In the genomic region with DNA sequence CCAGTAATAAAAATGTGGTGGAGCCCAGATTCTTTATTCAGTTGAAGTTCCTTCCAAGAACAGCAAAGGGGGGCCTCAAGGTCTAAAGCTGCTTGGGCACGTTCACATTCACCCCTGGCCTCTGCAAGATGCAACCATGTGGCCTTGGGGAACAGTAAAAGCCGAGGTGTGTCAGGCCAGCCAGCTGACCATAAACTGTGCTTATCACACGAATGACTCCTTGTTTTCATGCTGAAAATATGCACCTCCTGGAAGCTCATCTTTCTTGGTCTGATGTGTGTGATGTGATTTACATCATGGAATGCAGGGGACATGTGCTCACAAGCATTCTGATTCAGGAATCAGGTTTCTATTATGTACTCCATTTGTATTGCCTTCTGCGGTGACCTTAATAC, we compare ENCODE assay signal across 9 cellular contexts.
A peak's percentile ranks its signal among the peaks of the same experiment; 100 is the strongest.
DNase-seq lines count a peak whose midpoint lies in the region; ATAC-seq, FAIRE-seq and TF ChIP-seq lines count a peak whose summit lies in the region.
"Had no signal": no experiment of that assay in that cellular context is flagged by ENCODE, and none has a peak within 500 bp of the region (broad histone marks: within the 10 kb centered on the region; RNA-seq: fewer than 3 reads in every experiment).

No MANE protein-coding gene starts in this region.

- no peak for TF ChIP-seq CTCF in Peyer's patch (IDR thresholded peaks at IDR 0.05)

- H3K36me3 ChIP-seq in Peyer's patch (no peaks in the 10 kb centered on the region), HAP-1 (replicated peaks) (no peaks in the 10 kb centered on the region)

- peak; percentile 95 for DNase-seq in GM04503 (ENCODE audit: low read depth)
- peak in 2 of 3 donors; percentile 56 to 66 for DNase-seq in Peyer's patch
- DNase-seq in fibroblast of gingiva (ENCODE audit: low read depth): peak; percentile 41
- DNase-seq in skeletal muscle cell (ENCODE audit: low read depth): peak; percentile 96
- DNase-seq in frontal cortex (ENCODE audit: low spot score in 2 of 2): no peak
- DNase-seq in HAP-1 (ENCODE audit: low spot score in 2 of 2): no peak
- no peak for DNase-seq in NCI-H748 (lab: John Stamatoyannopoulos, UW; ENCODE audit: unreplicated experiment)
- DNase-seq: GF-D8 had no signal

- peak overlapping the region; percentile 2 to 52 (median 30) for H3K27ac ChIP-seq in Peyer's patch

- H3K27me3 ChIP-seq in Peyer's patch (no peaks in the 10 kb centered on the region), HAP-1 (ENCODE audit: low read depth) (peaks cover 3% of the 10 kb centered on the region; the same call in 1 of the 2 replicates)

- no peak overlapping the region for H3K4me3 ChIP-seq in Peyer's patch
- H3K4me3 ChIP-seq in skeletal muscle cell (ENCODE audit: low read depth, low read length): no peak overlapping the region
- no peak overlapping the region for H3K4me3 ChIP-seq in HAP-1

- H3K9me3 ChIP-seq in Peyer's patch: no peaks in the 10 kb centered on the region
- no peaks in the 10 kb centered on the region for H3K9me3 ChIP-seq in HAP-1

- no peak for TF ChIP-seq POLR2A in Peyer's patch (IDR thresholded peaks at IDR 0.05)

- H3K4me1 ChIP-seq in Peyer's patch (peaks cover 0 to 17% (median 4%) of the 10 kb centered on the region in 4 donors), HAP-1 (peaks cover 15% of the 10 kb centered on the region)

- no peak for FAIRE-seq in frontal cortex (lab: Jason Lieb, UNC)

- in situ Hi-C loops in HAP-1 (cut with MboI; ENCODE audit: low sequenced_read_pairs): no loop called here

- ATAC-seq in GM19328 (IDR thresholded peaks at IDR 0.05; ENCODE audit: unreplicated experiment): no peak

Comparison
In these comparisons a context has a peak if more than half of its experiments do, and no peak if none do; other contexts are left out.
1. DNase-seq: peak in GM04503 (single experiment), Peyer's patch (2 of 3), fibroblast of gingiva (single experiment) and skeletal muscle cell (single experiment); none in frontal cortex (0 of 2), HAP-1 (0 of 2) and NCI-H748 (single experiment).